1 cellular context compared by ENCODE assay signal in genomic region chr9:127396808-127397721, GRCh38.
TF ChIP-seq lines count a peak whose summit lies in the region.

Gene SLC2A8 (plus strand): TSS chr9:127397169. CDS start chr9:127397231, 62 bp downstream.

TF ChIP-seq in HEK293, 187 proteins besides CTCF, POLR2A, EP300 and RAD21 (continued from another document and continues in another):
- TF ChIP-seq ZBTB10 (tag by site-specific recombination; IDR thresholded peaks at IDR 0.05) (no peak), KLF1 (tag by site-specific recombination; IDR thresholded peaks at IDR 0.05) (no peak), HOXD13 (CRISPR knock-in tag; IDR thresholded peaks at IDR 0.05; ENCODE audit: borderline replicate concordance) (no peak), ZNF311 (tag by site-specific recombination; IDR thresholded peaks at IDR 0.05; ENCODE audit: borderline replicate concordance) (no peak), ZNF214 (tag by site-specific recombination; IDR thresholded peaks at IDR 0.05; ENCODE audit: borderline replicate concordance) (no peak), ZNF585B (tag by site-specific recombination; IDR thresholded peaks at IDR 0.05) (no peak), ZNF433 (tag by site-specific recombination; IDR thresholded peaks at IDR 0.05; ENCODE audit: low read depth) (no peak), ZNF248 (tag by site-specific recombination; IDR thresholded peaks at IDR 0.05) (no peak), RBAK (tag by site-specific recombination; IDR thresholded peaks at IDR 0.05) (no peak), ZNF501 (tag by site-specific recombination; IDR thresholded peaks at IDR 0.05) (no peak), ZNF18 (tag by site-specific recombination; IDR thresholded peaks at IDR 0.05) (no peak), KLF9 (tag by site-specific recombination; IDR thresholded peaks at IDR 0.05; ENCODE audit: low read depth) (no peak; the same call in 1 of the 2 replicates), ZNF558 (tag by site-specific recombination; IDR thresholded peaks at IDR 0.05) (no peak), ZNF670 (tag by site-specific recombination; IDR thresholded peaks at IDR 0.05; ENCODE audit: low read depth) (no peak), ZNF426 (tag by site-specific recombination; IDR thresholded peaks at IDR 0.05) (no peak), ZNF140 (tag by site-specific recombination; IDR thresholded peaks at IDR 0.05) (no peak), GLIS1 (tag by site-specific recombination; IDR thresholded peaks at IDR 0.05) (no peak), ZNF391 (tag by site-specific recombination; IDR thresholded peaks at IDR 0.05; ENCODE audit: borderline replicate concordance, low read depth) (no peak), PATZ1 (tag by site-specific recombination; IDR thresholded peaks at IDR 0.05) (no peak), ZBTB26 (tag by site-specific recombination; optimal IDR thresholded peaks at IDR 0.05) (peak; percentile 70), ZNF704 (tag by site-specific recombination; IDR thresholded peaks at IDR 0.05) (no peak), ZNF341 (tag by site-specific recombination; IDR thresholded peaks at IDR 0.05; ENCODE audit: low read depth) (no peak), PRDM2 (tag by site-specific recombination; IDR thresholded peaks at IDR 0.05; ENCODE audit: borderline replicate concordance) (no peak), ZNF785 (tag by site-specific recombination; IDR thresholded peaks at IDR 0.05) (no peak), SP7 (tag by site-specific recombination; IDR thresholded peaks at IDR 0.05) (no peak), HIC1 (tag by site-specific recombination; IDR thresholded peaks at IDR 0.05) (no peak), ZNF626 (tag by site-specific recombination; IDR thresholded peaks at IDR 0.05) (no peak), ZNF529 (tag by site-specific recombination; IDR thresholded peaks at IDR 0.05; ENCODE audit: insufficient replicate concordance) (no peak), KLF16 (tag by site-specific recombination; IDR thresholded peaks at IDR 0.05) (no peak), ZNF211 (tag by site-specific recombination; IDR thresholded peaks at IDR 0.05; ENCODE audit: low read depth) (no peak), ZNF660 (tag by site-specific recombination; IDR thresholded peaks at IDR 0.05) (peak; percentile 65; the same call in 1 of the 2 replicates), ZNF514 (tag by site-specific recombination; IDR thresholded peaks at IDR 0.05) (no peak), ZNF692 (tag by site-specific recombination; IDR thresholded peaks at IDR 0.05) (peak; percentile 95), ZNF621 (tag by site-specific recombination; IDR thresholded peaks at IDR 0.05) (no peak), EGR2 (tag by site-specific recombination; IDR thresholded peaks at IDR 0.05; ENCODE audit: low read depth) (no peak), ZNF677 (tag by site-specific recombination; IDR thresholded peaks at IDR 0.05) (no peak), ZNF596 (tag by site-specific recombination; IDR thresholded peaks at IDR 0.05) (no peak), ZSCAN5A (tag by site-specific recombination; IDR thresholded peaks at IDR 0.05) (no peak), INSM2 (tag by site-specific recombination; IDR thresholded peaks at IDR 0.05) (no peak)
